In the genomic region with DNA sequence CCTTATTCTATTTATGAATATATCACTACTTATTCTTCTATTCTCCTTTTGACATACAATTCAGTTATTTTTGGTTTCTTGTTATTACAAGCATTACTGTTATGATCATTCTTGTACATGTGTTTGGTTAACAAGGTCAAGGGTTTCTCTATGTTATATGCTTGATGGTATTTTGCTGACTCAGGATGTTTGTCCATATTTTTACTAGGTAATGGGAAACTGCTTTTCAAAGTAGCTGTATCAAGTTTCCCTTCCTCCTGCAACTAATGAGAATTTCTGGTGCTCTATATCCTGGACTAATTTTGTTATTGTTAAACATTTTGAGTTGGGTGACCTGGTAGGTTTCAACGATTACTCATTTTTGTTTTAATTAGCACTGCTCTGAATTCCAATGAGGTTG, we compare ENCODE assay signal across 16 cellular contexts.
DNase-seq lines count a peak whose midpoint lies in the region; ATAC-seq and TF ChIP-seq lines count a peak whose summit lies in the region.
"Had no signal": no experiment of that assay in that cellular context is flagged by ENCODE, and none has a peak within 500 bp of the region (broad histone marks: within the 10 kb centered on the region; RNA-seq: fewer than 3 reads in every experiment).

No MANE protein-coding gene starts in this region.

- no peak for TF ChIP-seq CTCF in nephron (IDR thresholded peaks at IDR 0.05; ENCODE audit: unreplicated experiment in 3 of 3)

- peak; percentile 46 for DNase-seq in Caki2 (ENCODE audit: low read depth)
- DNase-seq in M059J (ENCODE audit: low read depth), result peak; percentile 3
- peak; percentile 43 for DNase-seq in fibroblast of gingiva (ENCODE audit: low read depth)
- no peak for DNase-seq in DMS53 (lab: John Stamatoyannopoulos, UW)
- DNase-seq: C1 segment of cervical spinal cord, GOT3, HFFc6, NCI-H1417 treated with DMSO at 0.1 percent for 48 hours, NCI-H2029, NCI-H510A treated with DMSO at 0.1 percent for 48 hours, NCI-H82, PC-9, SJCRH30 had no signal

- H3K27ac Mint-ChIP-seq in nephron, result peak overlapping the region; percentile 3 to 71 (median 36)
- H3K27ac Mint-ChIP-seq: HFFc6 had no signal

- peaks cover 13% of the 10 kb centered on the region for H3K9me3 Mint-ChIP-seq in nephron

- ATAC-seq in GM21381 (IDR thresholded peaks at IDR 0.05; ENCODE audit: unreplicated experiment), result no peak
- ATAC-seq in HG02623 (IDR thresholded peaks at IDR 0.05; ENCODE audit: unreplicated experiment), result no peak

- in situ Hi-C loops in Caki2 (cut with HindIII; ENCODE audit: low pct_unique_long_range_greater_than_20kb, low sequenced_read_pairs), result no loop called here

- H3K4me1 Mint-ChIP-seq in nephron, result no peaks in the 10 kb centered on the region

- no peak overlapping the region for H3K4me3 Mint-ChIP-seq in nephron
- H3K4me3 Mint-ChIP-seq: HFFc6 had no signal

- peaks cover 5% of the 10 kb centered on the region for H3K36me3 Mint-ChIP-seq in nephron (ENCODE audit: low read depth)

- H3K27me3 Mint-ChIP-seq in nephron (ENCODE audit: low read depth), result no peaks in the 10 kb centered on the region
